15 cellular contexts compared by ENCODE assay signal in genomic region chr4:99201687-99202086, GRCh38. TPM values are rescaled to one million over a fixed set of nuclear protein-coding genes. Genes with fewer than 3 reads are reported as not detected.
DNase-seq lines count a peak whose midpoint lies in the region; ATAC-seq, FAIRE-seq and TF ChIP-seq lines count a peak whose summit lies in the region.
"Had no signal": no experiment of that assay in that cellular context is flagged by ENCODE, and none has a peak within 500 bp of the region (broad histone marks: within the 10 kb centered on the region; RNA-seq: fewer than 3 reads in every experiment).

No MANE protein-coding gene starts in this region.

- no peak overlapping the region for H3K4me3 Mint-ChIP-seq in activated naive CD4-positive, alpha-beta T cell treated with anti-CD3 and anti-CD28 coated beads, Interleukin-2, amount 10 ng/mL, durations not matched to agents 7 days and 5 days
- H3K4me3 Mint-ChIP-seq: natural killer cell treated with Interleukin-12 subunit alpha and Interleukin-12 subunit beta and Interleukin-15 and Interleukin-18, amount 100 ng/mL, for 72 hours had no signal

- peak overlapping the region in 2 of 3 donors; percentile 5 to 10 for H3K27ac ChIP-seq in thyroid gland
- H3K27ac ChIP-seq: dorsolateral prefrontal cortex had no signal

- H3K4me3 ChIP-seq in thyroid gland (replicated peaks in 1 of 3) = no peak overlapping the region
- H3K4me3 ChIP-seq: dorsolateral prefrontal cortex had no signal

- peak; percentile 25 for ATAC-seq in left lobe of liver
- no peak for ATAC-seq in activated CD4-positive, CD25-positive, alpha-beta regulatory T cell treated with anti-CD3 and anti-CD28 coated beads, Interleukin-2, amount 50 U/mL, for 24 hours
- ATAC-seq in HG02870 (IDR thresholded peaks at IDR 0.05; ENCODE audit: unreplicated experiment) = no peak
- ATAC-seq in GM21360 (IDR thresholded peaks at IDR 0.05; ENCODE audit: unreplicated experiment) = no peak
- ATAC-seq: natural killer cell treated with Interleukin-12 subunit alpha and Interleukin-12 subunit beta and Interleukin-15 and Interleukin-18, amount 100 ng/mL, for 72 hours had no signal

- no peaks in the 10 kb centered on the region for H3K9me3 Mint-ChIP-seq in activated naive CD4-positive, alpha-beta T cell treated with anti-CD3 and anti-CD28 coated beads, Interleukin-2, amount 10 ng/mL, durations not matched to agents 7 days and 5 days
- H3K9me3 Mint-ChIP-seq: natural killer cell treated with Interleukin-12 subunit alpha and Interleukin-12 subunit beta and Interleukin-15 and Interleukin-18, amount 100 ng/mL, for 72 hours had no signal

- intact Hi-C loops in thyroid gland (cut with DNase I) = no loop called here

- FAIRE-seq in endometrium (lab: Jason Lieb, UNC) = peak; percentile 43

- TF ChIP-seq POLR2A in thyroid gland (IDR thresholded peaks at IDR 0.05) = no peak

- H3K4me1 Mint-ChIP-seq in activated naive CD4-positive, alpha-beta T cell treated with anti-CD3 and anti-CD28 coated beads, Interleukin-2, amount 10 ng/mL, durations not matched to agents 7 days and 5 days = no peaks in the 10 kb centered on the region

- 45 to 48% methylated on average over 3 of the region's 3 CpGs for WGBS in thyroid gland, 2 donors

- DNase-seq in left lobe of liver (ENCODE audit: low spot score) (no peak), thyroid gland (no peak)
- no peak for DNase-seq in activated naive CD4-positive, alpha-beta T cell treated with anti-CD3 and anti-CD28 coated beads, Interleukin-2, amount 10 ng/mL, durations not matched to agents 7 days and 5 days
- DNase-seq: activated naive CD4-positive, alpha-beta T cell; DND-41; dorsolateral prefrontal cortex; NCI-H1436 treated with DMSO at 0.1 percent for 48 hours; stimulated activated CD4-positive, alpha-beta T cell treated with anti-CD3 and anti-CD28 coated beads, Interleukin-15, amount 100 ng/mL, for 24 hours; T-helper 1 cell had no signal

- no peaks in the 10 kb centered on the region for H3K9me3 ChIP-seq in thyroid gland

- H3K4me1 ChIP-seq in thyroid gland = no peaks in the 10 kb centered on the region

- CTCF ChIA-PET in activated naive CD4-positive, alpha-beta T cell treated with anti-CD3 and anti-CD28 coated beads, Interleukin-2, amount 10 ng/mL, durations not matched to agents 7 days and 5 days (lab: Charles Lee) = no interaction called here

- H3K36me3 ChIP-seq in thyroid gland = no peaks in the 10 kb centered on the region

- no peak overlapping the region for H3K27ac Mint-ChIP-seq in activated naive CD4-positive, alpha-beta T cell treated with anti-CD3 and anti-CD28 coated beads, Interleukin-2, amount 10 ng/mL, durations not matched to agents 7 days and 5 days
- H3K27ac Mint-ChIP-seq: natural killer cell treated with Interleukin-12 subunit alpha and Interleukin-12 subunit beta and Interleukin-15 and Interleukin-18, amount 100 ng/mL, for 72 hours had no signal

- no peaks in the 10 kb centered on the region for H3K27me3 Mint-ChIP-seq in activated naive CD4-positive, alpha-beta T cell treated with anti-CD3 and anti-CD28 coated beads, Interleukin-2, amount 10 ng/mL, durations not matched to agents 7 days and 5 days

- no peaks in the 10 kb centered on the region for H3K36me3 Mint-ChIP-seq in activated naive CD4-positive, alpha-beta T cell treated with anti-CD3 and anti-CD28 coated beads, Interleukin-2, amount 10 ng/mL, durations not matched to agents 7 days and 5 days
- H3K36me3 Mint-ChIP-seq: natural killer cell treated with Interleukin-12 subunit alpha and Interleukin-12 subunit beta and Interleukin-15 and Interleukin-18, amount 100 ng/mL, for 72 hours had no signal

- TF ChIP-seq CTCF in LNCAP (IDR thresholded peaks at IDR 0.05) (peak; percentile 36; the same call in 1 of the 2 replicates), thyroid gland (IDR thresholded peaks at IDR 0.05) (peak in 1 of 6 experiments; percentile 13)

- no peaks in the 10 kb centered on the region for H3K27me3 ChIP-seq in thyroid gland
- H3K27me3 ChIP-seq: dorsolateral prefrontal cortex had no signal

RNA-seq across cellular contexts. Expression of gene ADH6, which starts 17.4 kb away (rescaled TPM):
- total RNA-seq in left lobe of liver = 144 TPM
- total RNA-seq in thyroid gland = under 1 TPM in 1 of 4 donors, not detected in 3; 0.13 TPM
- total RNA-seq: natural killer cell treated with Interleukin-12 subunit alpha and Interleukin-12 subunit beta and Interleukin-15 and Interleukin-18, amount 100 ng/mL, for 72 hours had no signal

RNA-seq across cellular contexts. Expression of gene ADH4, which starts 57.6 kb away (rescaled TPM):
- 689 TPM for total RNA-seq in left lobe of liver
- total RNA-seq in thyroid gland = 10 to 100 TPM in 1 of 4 donors, 1 to 10 TPM in 3; 1.4 to 10.9 (median 1.9) TPM
- total RNA-seq: natural killer cell treated with Interleukin-12 subunit alpha and Interleukin-12 subunit beta and Interleukin-15 and Interleukin-18, amount 100 ng/mL, for 72 hours had no signal

Comparison
In these comparisons a context has a peak if more than half of its experiments do, and no peak if none do; other contexts are left out.
1. RNA of gene ADH6, which starts 17.4 kb away (total RNA-seq): 144 TPM in left lobe of liver (single experiment); 0.13 TPM in thyroid gland; every median in the first group is over 100 times any median in the second.
2. RNA of gene ADH4, which starts 57.6 kb away (total RNA-seq): 689 TPM in left lobe of liver (single experiment); 1.4 to 10.9 TPM in thyroid gland; every median in the first group is over 10 times any median in the second.